Comparison of ENCODE assay signal across 8 cellular contexts in genomic region chr9:99823392-99824377, GRCh38. TPM values are rescaled to one million over a fixed set of nuclear protein-coding genes. Genes with fewer than 3 reads are reported as not detected.
DNase-seq lines count a peak whose midpoint lies in the region; ATAC-seq, FAIRE-seq and TF ChIP-seq lines count a peak whose summit lies in the region.

No MANE protein-coding gene starts in this region.

- H3K4me1 Mint-ChIP-seq in T-helper 1 cell treated with Interleukin-12 subunit alpha and Interleukin-12 subunit beta and Interleukin-4 antibody, amounts not matched to agents 30 μg/mL and 1 μg/mL, for 36 hours (ENCODE audit: low read depth), result peaks cover 61% of the 10 kb centered on the region

- H3K27me3 Mint-ChIP-seq in T-helper 1 cell treated with Interleukin-12 subunit alpha and Interleukin-12 subunit beta and Interleukin-4 antibody, amounts not matched to agents 30 μg/mL and 1 μg/mL, for 36 hours (ENCODE audit: low read depth), result peaks cover 66% of the 10 kb centered on the region

- H3K4me3 ChIP-seq in ascending aorta, result peak overlapping the region; percentile 81 to 82
- peak overlapping the region; percentile 86 for H3K4me3 ChIP-seq in iPS-20b (ENCODE audit: low read length)
- peak overlapping the region in 1 of 2 donors; percentile 71 for H3K4me3 ChIP-seq in small intestine (ENCODE audit: low read depth in 1 of 2, low read length in 2 of 2)

- DNase-seq in NCI-H82 (lab: John Stamatoyannopoulos, UW) (peak; percentile 37), NCI-H82 treated with DMSO at 0.1 percent for 48 hours (lab: John Stamatoyannopoulos, UW; ENCODE audit: unreplicated experiment) (no peak), ascending aorta (ENCODE audit: low spot score in 2 of 2) (peak in 1 of 2 donors; percentile 69), small intestine (peak; percentile 13), dedifferentiated amniotic fluid mesenchymal stem cell (ENCODE audit: extremely low spot score) (no peak)

- H3K4me1 ChIP-seq in ascending aorta (peaks cover 8 to 18% of the 10 kb centered on the region in 2 donors), iPS-20b (ENCODE audit: insufficient read depth, low read length) (peaks cover 24% of the 10 kb centered on the region; the same call in 1 of the 2 replicates), small intestine (ENCODE audit: control insufficient read depth in 2 of 2, insufficient read depth in 1 of 2, low read depth in 1 of 2, low read length in 1 of 2) (peaks cover 5 to 11% of the 10 kb centered on the region in 2 donors)

- no peaks in the 10 kb centered on the region for H3K9me3 ChIP-seq in ascending aorta
- H3K9me3 ChIP-seq in iPS-20b (ENCODE audit: insufficient read depth, low read depth, low read length), result no peaks in the 10 kb centered on the region; the same call in 1 of the 2 replicates
- no peaks in the 10 kb centered on the region for H3K9me3 ChIP-seq in small intestine (ENCODE audit: control insufficient read depth, low read depth)

- peak overlapping the region; percentile 78 for H3K27ac Mint-ChIP-seq in T-helper 1 cell treated with Interleukin-12 subunit alpha and Interleukin-12 subunit beta and Interleukin-4 antibody, amounts not matched to agents 30 μg/mL and 1 μg/mL, for 36 hours

- peaks cover 4% of the 10 kb centered on the region for H3K36me3 Mint-ChIP-seq in T-helper 1 cell treated with Interleukin-12 subunit alpha and Interleukin-12 subunit beta and Interleukin-4 antibody, amounts not matched to agents 30 μg/mL and 1 μg/mL, for 36 hours (ENCODE audit: low read depth)

- no peak for ATAC-seq in GM21717 (IDR thresholded peaks at IDR 0.05; ENCODE audit: unreplicated experiment)

- H3K27me3 ChIP-seq in ascending aorta, result no peaks in the 10 kb centered on the region
- H3K27me3 ChIP-seq in iPS-20b (ENCODE audit: insufficient read depth, low read length), result peaks cover 87% of the 10 kb centered on the region
- peaks cover 0 to 29% of the 10 kb centered on the region in 2 donors for H3K27me3 ChIP-seq in small intestine (ENCODE audit: control insufficient read depth in 2 of 2, insufficient read depth in 2 of 2, low read length in 2 of 2)

- intact Hi-C loops in ascending aorta (cut with DNase I), result loop anchor here (2.0 to 5.0 kb wide), 9 partner anchors 17 to 1901 kb away; partner anchors contain the start of genes NANS and TRMO

- H3K9me3 Mint-ChIP-seq in T-helper 1 cell treated with Interleukin-12 subunit alpha and Interleukin-12 subunit beta and Interleukin-4 antibody, amounts not matched to agents 30 μg/mL and 1 μg/mL, for 36 hours, result no peaks in the 10 kb centered on the region

- H3K36me3 ChIP-seq in ascending aorta (no peaks in the 10 kb centered on the region), iPS-20b (ENCODE audit: insufficient read depth, low read depth, low read length) (no peaks in the 10 kb centered on the region), small intestine (ENCODE audit: control insufficient read depth in 2 of 2, insufficient read depth in 2 of 2, low read length in 2 of 2) (no peaks in the 10 kb centered on the region)

- H3K27ac ChIP-seq in ascending aorta (peak overlapping the region; percentile 98 to 99), iPS-20b (ENCODE audit: low read length) (no peak overlapping the region), small intestine (ENCODE audit: low read depth in 1 of 2, low read length in 1 of 2) (no peak overlapping the region)

- TF ChIP-seq CTCF in ascending aorta (IDR thresholded peaks at IDR 0.05), result no peak

- no peak for FAIRE-seq in small intestine (lab: Jason Lieb, UNC)

- H3K4me3 Mint-ChIP-seq in T-helper 1 cell treated with Interleukin-12 subunit alpha and Interleukin-12 subunit beta and Interleukin-4 antibody, amounts not matched to agents 30 μg/mL and 1 μg/mL, for 36 hours, result peak overlapping the region; percentile 96

- no peak overlapping the region; the same call in 1 of the 2 replicates for H3K9ac ChIP-seq in iPS-20b (ENCODE audit: low read depth, low read length)

- WGBS in small intestine, 3 donors, result 1% methylated on average over 58 to 61 of the region's 61 CpGs

RNA-seq across cellular contexts. Expression of gene NR4A3, which starts 2.0 kb away (rescaled TPM):
- 21.3 TPM for total RNA-seq in ascending aorta
- 1 to 10 TPM in 1 of 3 donors, under 1 TPM in 1, not detected in 1; 0.81 to 1.0 TPM for polyA plus RNA-seq in small intestine

Comparison
In these comparisons a context has a peak if more than half of its experiments do, and no peak if none do; other contexts are left out.
1. DNase-seq: peak in NCI-H82 (single experiment) and small intestine (single experiment); none in NCI-H82 treated with DMSO at 0.1 percent for 48 hours (single experiment) and dedifferentiated amniotic fluid mesenchymal stem cell (single experiment).
2. H3K27ac ChIP-seq: peak in ascending aorta (2 of 2); none in iPS-20b (single experiment) and small intestine (0 of 2).